14 cellular contexts compared by ENCODE assay signal in genomic region chr7:50588937-50589336, GRCh38. TPM values are rescaled to one million over a fixed set of nuclear protein-coding genes. Genes with fewer than 3 reads are reported as not detected.
DNase-seq lines count a peak whose midpoint lies in the region; ATAC-seq and TF ChIP-seq lines count a peak whose summit lies in the region.
"Had no signal": no experiment of that assay in that cellular context is flagged by ENCODE, and none has a peak within 500 bp of the region (broad histone marks: within the 10 kb centered on the region; RNA-seq: fewer than 3 reads in every experiment).

No MANE protein-coding gene starts in this region.

- in situ Hi-C loops in brain microvascular endothelial cell (cut with HindIII; ENCODE audit: low pct_ligation_motif_present, low sequenced_read_pairs) = no loop called here

- DNase-seq in DMS 273 (lab: John Stamatoyannopoulos, UW; ENCODE audit: unreplicated experiment) (peak; percentile 44), DMS 273 treated with DMSO at 0.1 percent for 48 hours (lab: John Stamatoyannopoulos, UW) (no peak), HuH-7 (ENCODE audit: low spot score) (peak; percentile 28), brain microvascular endothelial cell (no peak), myocyte (ENCODE audit: low read depth) (peak; percentile 9), NK-92 (lab: John Stamatoyannopoulos, UW; ENCODE audit: unreplicated experiment) (no peak)
- DNase-seq: NCI-H446; SHP77; stimulated activated CD4-positive, alpha-beta T cell treated with anti-CD3 and anti-CD28 coated beads, Interleukin-2, amount 100 ng/mL, for 24 hours had no signal

- peaks cover 4% of the 10 kb centered on the region for H3K36me3 ChIP-seq in brain microvascular endothelial cell (replicated peaks)

- H3K27me3 ChIP-seq in brain microvascular endothelial cell (replicated peaks) = no peaks in the 10 kb centered on the region

- H3K4me3 ChIP-seq in brain microvascular endothelial cell (ENCODE audit: low read depth, low read length) = no peak overlapping the region

- peak; percentile 57 for TF ChIP-seq CTCF in brain microvascular endothelial cell (IDR thresholded peaks at IDR 0.05; ENCODE audit: low read depth, low read length, missing control alignments)

- no peak overlapping the region for H3K27ac ChIP-seq in brain microvascular endothelial cell
- H3K27ac ChIP-seq: 22Rv1, parathyroid adenoma had no signal

- no peak for ATAC-seq in GM18868 (IDR thresholded peaks at IDR 0.05; ENCODE audit: unreplicated experiment)
- no peak for ATAC-seq in GM21367 (IDR thresholded peaks at IDR 0.05; ENCODE audit: unreplicated experiment)

RNA-seq across cellular contexts. Expression of gene DDC, which starts 23.7 kb away (rescaled TPM):
- total RNA-seq in myocyte = not detected in 2 replicates
- polyA plus RNA-seq in myocyte (2012) = not detected
- total RNA-seq: Daoy had no signal

Comparison
In these comparisons a context has a peak if more than half of its experiments do, and no peak if none do; other contexts are left out.
1. DNase-seq: peak in DMS 273 (single experiment), HuH-7 (single experiment) and myocyte (single experiment); none in DMS 273 treated with DMSO at 0.1 percent for 48 hours (single experiment), brain microvascular endothelial cell (single experiment) and NK-92 (single experiment).